ENCODE assay signal across 9 cellular contexts in genomic region chr9:38432922-38433510, GRCh38. TPM values are rescaled to one million over a fixed set of nuclear protein-coding genes. Genes with fewer than 3 reads are reported as not detected.
DNase-seq lines count a peak whose midpoint lies in the region; ATAC-seq and TF ChIP-seq lines count a peak whose summit lies in the region.
"Had no signal": no experiment of that assay in that cellular context is flagged by ENCODE, and none has a peak within 500 bp of the region (broad histone marks: within the 10 kb centered on the region; RNA-seq: fewer than 3 reads in every experiment).

No MANE protein-coding gene starts in this region.

- H3K79me2 ChIP-seq in GM23248 (ENCODE audit: insufficient read depth): no peaks in the 10 kb centered on the region
- H3K79me2 ChIP-seq in OCI-LY1 (ENCODE audit: insufficient read depth, low read length): no peaks in the 10 kb centered on the region

- H3K4me3 Mint-ChIP-seq in CD4-positive, alpha-beta T cell: no peak overlapping the region
- H3K4me3 Mint-ChIP-seq in progenitor cell of endocrine pancreas (ENCODE audit: low read depth): no peak overlapping the region
- H3K4me3 Mint-ChIP-seq: immature natural killer cell had no signal

- H3K9me3 ChIP-seq in CD4-positive, alpha-beta T cell (ENCODE audit: control insufficient read depth, low read length): no peaks in the 10 kb centered on the region
- H3K9me3 ChIP-seq in GM23248 (ENCODE audit: low read depth) (no peaks in the 10 kb centered on the region), OCI-LY1 (ENCODE audit: low read length) (no peaks in the 10 kb centered on the region)

- in situ Hi-C loops in GM23248 (cut with MboI): no loop called here

- no peaks in the 10 kb centered on the region for H3K36me3 Mint-ChIP-seq in CD4-positive, alpha-beta T cell (ENCODE audit: low read depth)
- H3K36me3 Mint-ChIP-seq in progenitor cell of endocrine pancreas (ENCODE audit: insufficient read depth): no peaks in the 10 kb centered on the region
- H3K36me3 Mint-ChIP-seq: immature natural killer cell had no signal

- H3K4me1 ChIP-seq in GM23248 (ENCODE audit: insufficient read depth) (peaks cover 34% of the 10 kb centered on the region), OCI-LY1 (ENCODE audit: insufficient read depth, low read length, severe bottlenecking) (no peaks in the 10 kb centered on the region)

- CTCF ChIA-PET in CD4-positive, alpha-beta T cell (lab: Charles Lee): interaction anchor here (1.3 kb wide), 1 partner anchor 519 kb away, joined by 4 read pairs; no protein-coding TSS in a partner anchor

- peak; percentile 48 for TF ChIP-seq CTCF in CD4-positive, alpha-beta T cell (IDR thresholded peaks at IDR 0.05)
- peak; percentile 58 for TF ChIP-seq CTCF in OCI-LY1 (IDR thresholded peaks at IDR 0.05; ENCODE audit: low read length)
- peak; percentile 70 for TF ChIP-seq CTCF in progenitor cell of endocrine pancreas (IDR thresholded peaks at IDR 0.05; ENCODE audit: unreplicated experiment)

- H3K4me3 ChIP-seq in GM23248 (no peak overlapping the region), OCI-LY1 (ENCODE audit: low read depth, low read length, poor library complexity, severe bottlenecking) (no peak overlapping the region)

- WGBS in GM23248 (ENCODE audit: low coverage in 1 of 2, low lambda C conversion rate in 2 of 2, missing lambda C conversion rate in 2 of 2), 2 experiments: 19 to 33% methylated on average over 3 of the region's 3 CpGs

- H3K9me3 Mint-ChIP-seq in CD4-positive, alpha-beta T cell: no peaks in the 10 kb centered on the region
- H3K9me3 Mint-ChIP-seq in progenitor cell of endocrine pancreas (ENCODE audit: low read depth): no peaks in the 10 kb centered on the region
- H3K9me3 Mint-ChIP-seq: immature natural killer cell had no signal

- H2AFZ ChIP-seq in GM23248 (no peak overlapping the region), OCI-LY1 (ENCODE audit: low read length) (no peak overlapping the region)

- POLR2A ChIA-PET in CD4-positive, alpha-beta T cell (lab: Charles Lee): no interaction called here

- H3K27ac Mint-ChIP-seq in CD4-positive, alpha-beta T cell: no peak overlapping the region
- no peak overlapping the region for H3K27ac Mint-ChIP-seq in progenitor cell of endocrine pancreas
- H3K27ac Mint-ChIP-seq: immature natural killer cell had no signal

- no peak overlapping the region for H3K27ac ChIP-seq in CD4-positive, alpha-beta T cell (ENCODE audit: low read depth, low read length)
- H3K27ac ChIP-seq in GM23248 (no peak overlapping the region), OCI-LY1 (ENCODE audit: low read depth, low read length, poor library complexity, severe bottlenecking) (no peak overlapping the region)

- H3K4me1 Mint-ChIP-seq in CD4-positive, alpha-beta T cell (ENCODE audit: low read depth): peaks cover 19% of the 10 kb centered on the region
- H3K4me1 Mint-ChIP-seq in progenitor cell of endocrine pancreas (ENCODE audit: low read depth): peaks cover 22% of the 10 kb centered on the region
- H3K4me1 Mint-ChIP-seq: immature natural killer cell had no signal

- H3F3A ChIP-seq in GM23248 (ENCODE audit: insufficient read depth) (peaks cover 20% of the 10 kb centered on the region), OCI-LY1 (ENCODE audit: insufficient read depth, low read length) (no peaks in the 10 kb centered on the region)

- no peak for DNase-seq in CD4-positive, alpha-beta T cell
- DNase-seq in GM23248 (peak; percentile 51), erythroblast (lab: John Stamatoyannopoulos, UW) (peak; percentile 16 to 60), progenitor cell of endocrine pancreas (ENCODE audit: low spot score, unreplicated experiment) (no peak)
- DNase-seq in activated effector memory CD4-positive, alpha-beta T cell treated with Interleukin-2 at 50 U/mL for 16 hours: no peak
- no peak for DNase-seq in activated effector memory CD4-positive, alpha-beta T cell treated with anti-CD3 and anti-CD28 coated beads, Interleukin-2, amount 50 U/mL, for 16 hours

- H3K4me2 ChIP-seq in GM23248 (ENCODE audit: unreplicated experiment): no peak overlapping the region
- no peak overlapping the region for H3K4me2 ChIP-seq in OCI-LY1 (ENCODE audit: low read length)

- H3K9ac ChIP-seq in GM23248 (no peak overlapping the region), OCI-LY1 (ENCODE audit: low read length) (no peak overlapping the region)

- TF ChIP-seq POLR2A in erythroblast (IDR thresholded peaks at IDR 0.05; ENCODE audit: low read length): no peak

- peaks cover 1% of the 10 kb centered on the region for H3K27me3 Mint-ChIP-seq in CD4-positive, alpha-beta T cell
- peaks cover 22% of the 10 kb centered on the region for H3K27me3 Mint-ChIP-seq in progenitor cell of endocrine pancreas

- no peak for ATAC-seq in CD4-positive, alpha-beta T cell (ENCODE audit: poor library complexity)
- no peak for ATAC-seq in GM21447 (IDR thresholded peaks at IDR 0.05; ENCODE audit: unreplicated experiment)

- H3K9me2 ChIP-seq in GM23248 (ENCODE audit: insufficient read depth): no peaks in the 10 kb centered on the region
- no peaks in the 10 kb centered on the region for H3K9me2 ChIP-seq in OCI-LY1 (ENCODE audit: low read depth, low read length)

- H3K27me3 ChIP-seq in CD4-positive, alpha-beta T cell (ENCODE audit: control insufficient read depth, insufficient read depth, low read length): no peaks in the 10 kb centered on the region
- H3K27me3 ChIP-seq in GM23248 (replicated peaks; ENCODE audit: insufficient read depth): no peaks in the 10 kb centered on the region
- peaks cover 2% of the 10 kb centered on the region; the same call in 1 of the 2 replicates for H3K27me3 ChIP-seq in OCI-LY1 (ENCODE audit: insufficient read depth, low read length)

- H4K20me1 ChIP-seq in GM23248 (ENCODE audit: insufficient read depth) (no peaks in the 10 kb centered on the region), OCI-LY1 (ENCODE audit: insufficient read depth, low read length) (no peaks in the 10 kb centered on the region)

- no peaks in the 10 kb centered on the region for H3K36me3 ChIP-seq in GM23248 (ENCODE audit: low read depth)
- no peaks in the 10 kb centered on the region for H3K36me3 ChIP-seq in OCI-LY1 (ENCODE audit: insufficient read depth, low read length)

- intact Hi-C loops in CD4-positive, alpha-beta T cell (cut with DNase I, micrococcal nuclease): loop anchor here (1.0 to 2.0 kb wide), 2 partner anchors 62 to 520 kb away; no protein-coding TSS in a partner anchor

RNA-seq across cellular contexts. Expression of gene IGFBPL1, which starts 8.8 kb away (rescaled TPM):
- not detected for total RNA-seq in CD4-positive, alpha-beta T cell
- total RNA-seq in GM23248 (2014; rRNA removed; shearing (Covaris generic)): 0.76 TPM in 1 of 2 replicates, not detected in the other
- 0.34 and 0.35 TPM in 2 replicates for polyA plus RNA-seq in GM23248 (2016; fragmentation: Nextera tagmentation; extraction: Ambion mirVana)
- total RNA-seq in progenitor cell of endocrine pancreas: 4.7 and 5.1 TPM in 2 replicates
- polyA plus RNA-seq: immature natural killer cell had no signal

RNA-seq across cellular contexts. Expression of gene ALDH1B1, which starts 40.5 kb away (rescaled TPM):
- under 1 TPM; 0.19 to 0.20 TPM for total RNA-seq in CD4-positive, alpha-beta T cell
- 25.7 and 26.9 TPM in 2 replicates for total RNA-seq in GM23248 (2014; rRNA removed; shearing (Covaris generic))
- 39.4 and 39.5 TPM in 2 replicates for polyA plus RNA-seq in GM23248 (2016; fragmentation: Nextera tagmentation; extraction: Ambion mirVana)
- 31.9 and 32.1 TPM in 2 replicates for total RNA-seq in progenitor cell of endocrine pancreas

Comparison
In these comparisons a context has a peak if more than half of its experiments do, and no peak if none do; other contexts are left out.
1. DNase-seq: peak in GM23248 (single experiment) and erythroblast (2 of 2); none in CD4-positive, alpha-beta T cell (0 of 10), progenitor cell of endocrine pancreas (single experiment), activated effector memory CD4-positive, alpha-beta T cell treated with Interleukin-2 at 50 U/mL for 16 hours (single experiment) and activated effector memory CD4-positive, alpha-beta T cell treated with anti-CD3 and anti-CD28 coated beads, Interleukin-2, amount 50 U/mL, for 16 hours (single experiment).
2. RNA of gene ALDH1B1, which starts 40.5 kb away (total RNA-seq): 31.9 to 32.1 TPM in progenitor cell of endocrine pancreas and 25.7 to 26.9 TPM in GM23248; 0.19 to 0.20 TPM in CD4-positive, alpha-beta T cell; every median in the first group is over 10 times any median in the second.
3. Peak in every context shown above with its lines, with median percentiles within 50 percentile points of each other: CTCF ChIP-seq.